Comparison of ENCODE assay signal across 8 cellular contexts in genomic region chr1:202599669-202600431, GRCh38.
DNase-seq lines count a peak whose midpoint lies in the region; ATAC-seq, FAIRE-seq and TF ChIP-seq lines count a peak whose summit lies in the region.

No MANE protein-coding gene starts in this region.

- no peaks in the 10 kb centered on the region for H3K27me3 Mint-ChIP-seq in WTC11 (ENCODE audit: low read depth)

- H3K36me3 Mint-ChIP-seq in WTC11 = no peaks in the 10 kb centered on the region

- no peak overlapping the region for H3K4me3 ChIP-seq in pancreas

- no peaks in the 10 kb centered on the region for H3K36me3 ChIP-seq in pancreas

- FAIRE-seq in pancreas (lab: Jason Lieb, UNC) = no peak

- intact Hi-C loops in pancreas (cut with DNase I) = no loop called here

- POLR2A ChIA-PET in WTC11 (lab: Charles Lee) = interaction anchor here (0.6 kb wide), 1 partner anchor 52 kb away, joined by 3 read pairs; no protein-coding TSS in a partner anchor

- no peak overlapping the region for H3K4me3 Mint-ChIP-seq in WTC11

- H3K27me3 ChIP-seq in foreskin keratinocyte (no peaks in the 10 kb centered on the region), pancreas (no peaks in the 10 kb centered on the region)

- TF ChIP-seq CTCF in WTC11 (IDR thresholded peaks at IDR 0.05) = peak; percentile 52; the same call in 1 of the 2 replicates
- TF ChIP-seq CTCF in foreskin keratinocyte (conservative IDR thresholded peaks at IDR 0.05) = peak; percentile 96
- peak in 3 of 4 donors; percentile 33 to 49 (median 48) for TF ChIP-seq CTCF in pancreas (IDR thresholded peaks at IDR 0.05)

- H3K9me3 ChIP-seq in pancreas = no peaks in the 10 kb centered on the region

- H3K4me1 Mint-ChIP-seq in WTC11 = no peaks in the 10 kb centered on the region

- peaks cover under 1% of the 10 kb centered on the region for H3K4me1 ChIP-seq in foreskin keratinocyte
- no peaks in the 10 kb centered on the region for H3K4me1 ChIP-seq in pancreas

- peak; percentile 57 for ATAC-seq in GM19023 (IDR thresholded peaks at IDR 0.05; ENCODE audit: unreplicated experiment)
- peak; percentile 96 for ATAC-seq in WTC11
- peak; percentile 82 for ATAC-seq in foreskin keratinocyte
- ATAC-seq in pancreas = peak; percentile 60 to 92 (median 88)
- ATAC-seq in GM21526 (IDR thresholded peaks at IDR 0.05; ENCODE audit: low FRiP score, unreplicated experiment) = no peak
- ATAC-seq in HG03039 (IDR thresholded peaks at IDR 0.05; ENCODE audit: unreplicated experiment) = no peak

- H3K27ac ChIP-seq in foreskin keratinocyte (no peak overlapping the region), pancreas (no peak overlapping the region)

- DNase-seq in Ammon's horn (ENCODE audit: low spot score) = peak; percentile 79
- DNase-seq in NCI-H1930 (lab: John Stamatoyannopoulos, UW) = peak; percentile 26 to 28
- peak; percentile 72 for DNase-seq in WTC11 (ENCODE audit: low spot score)
- DNase-seq in foreskin keratinocyte = peak in 1 of 2 donors; percentile 61
- DNase-seq in pancreas = peak in 2 of 6 donors; percentile 20 to 56

- CTCF ChIA-PET in WTC11 (lab: Charles Lee) = interaction anchor here (0.6 to 2.6 kb wide), 42 partner anchors 8 to 509 kb away, joined by 3 to 25 read pairs (median 4); partner anchors contain the start of genes LGR6, SYT2 and UBE2T

- no peak overlapping the region for H3K27ac Mint-ChIP-seq in WTC11

- H3K9me3 Mint-ChIP-seq in WTC11 = no peaks in the 10 kb centered on the region

- 60 to 63% methylated on average over 16 of the region's 16 CpGs for WGBS in pancreas, 2 donors

TF ChIP-seq in WTC11, 78 proteins besides CTCF, POLR2A, EP300 and RAD21 (continues in another document):
- TF ChIP-seq OVOL2 (CRISPR knock-in tag; IDR thresholded peaks at IDR 0.05; ENCODE audit: borderline replicate concordance) (no peak), HMGA2 (CRISPR knock-in tag; IDR thresholded peaks at IDR 0.05) (no peak), ZBTB21 (CRISPR knock-in tag; IDR thresholded peaks at IDR 0.05; ENCODE audit: borderline replicate concordance) (no peak), MXD4 (CRISPR knock-in tag; IDR thresholded peaks at IDR 0.05; ENCODE audit: borderline replicate concordance) (no peak), NFYB (CRISPR knock-in tag; conservative IDR thresholded peaks at IDR 0.05; ENCODE audit: low read depth) (no peak), ZNF121 (CRISPR knock-in tag; IDR thresholded peaks at IDR 0.05) (no peak), ZNF138 (CRISPR knock-in tag; conservative IDR thresholded peaks at IDR 0.05) (no peak), TEAD1 (CRISPR knock-in tag; IDR thresholded peaks at IDR 0.05) (no peak), ZNF416 (CRISPR knock-in tag; IDR thresholded peaks at IDR 0.05) (no peak), ARID4B (CRISPR knock-in tag; IDR thresholded peaks at IDR 0.05; ENCODE audit: borderline replicate concordance) (no peak), ZNF396 (CRISPR knock-in tag; IDR thresholded peaks at IDR 0.05; ENCODE audit: borderline replicate concordance) (no peak), SMAD3 (CRISPR knock-in tag; IDR thresholded peaks at IDR 0.05; ENCODE audit: borderline replicate concordance) (no peak), E2F1 (CRISPR knock-in tag; IDR thresholded peaks at IDR 0.05) (no peak), USF1 (CRISPR knock-in tag; IDR thresholded peaks at IDR 0.05) (no peak), ELF4 (CRISPR knock-in tag; IDR thresholded peaks at IDR 0.05; ENCODE audit: low read depth) (no peak)
- TF ChIP-seq, protein P1, sequence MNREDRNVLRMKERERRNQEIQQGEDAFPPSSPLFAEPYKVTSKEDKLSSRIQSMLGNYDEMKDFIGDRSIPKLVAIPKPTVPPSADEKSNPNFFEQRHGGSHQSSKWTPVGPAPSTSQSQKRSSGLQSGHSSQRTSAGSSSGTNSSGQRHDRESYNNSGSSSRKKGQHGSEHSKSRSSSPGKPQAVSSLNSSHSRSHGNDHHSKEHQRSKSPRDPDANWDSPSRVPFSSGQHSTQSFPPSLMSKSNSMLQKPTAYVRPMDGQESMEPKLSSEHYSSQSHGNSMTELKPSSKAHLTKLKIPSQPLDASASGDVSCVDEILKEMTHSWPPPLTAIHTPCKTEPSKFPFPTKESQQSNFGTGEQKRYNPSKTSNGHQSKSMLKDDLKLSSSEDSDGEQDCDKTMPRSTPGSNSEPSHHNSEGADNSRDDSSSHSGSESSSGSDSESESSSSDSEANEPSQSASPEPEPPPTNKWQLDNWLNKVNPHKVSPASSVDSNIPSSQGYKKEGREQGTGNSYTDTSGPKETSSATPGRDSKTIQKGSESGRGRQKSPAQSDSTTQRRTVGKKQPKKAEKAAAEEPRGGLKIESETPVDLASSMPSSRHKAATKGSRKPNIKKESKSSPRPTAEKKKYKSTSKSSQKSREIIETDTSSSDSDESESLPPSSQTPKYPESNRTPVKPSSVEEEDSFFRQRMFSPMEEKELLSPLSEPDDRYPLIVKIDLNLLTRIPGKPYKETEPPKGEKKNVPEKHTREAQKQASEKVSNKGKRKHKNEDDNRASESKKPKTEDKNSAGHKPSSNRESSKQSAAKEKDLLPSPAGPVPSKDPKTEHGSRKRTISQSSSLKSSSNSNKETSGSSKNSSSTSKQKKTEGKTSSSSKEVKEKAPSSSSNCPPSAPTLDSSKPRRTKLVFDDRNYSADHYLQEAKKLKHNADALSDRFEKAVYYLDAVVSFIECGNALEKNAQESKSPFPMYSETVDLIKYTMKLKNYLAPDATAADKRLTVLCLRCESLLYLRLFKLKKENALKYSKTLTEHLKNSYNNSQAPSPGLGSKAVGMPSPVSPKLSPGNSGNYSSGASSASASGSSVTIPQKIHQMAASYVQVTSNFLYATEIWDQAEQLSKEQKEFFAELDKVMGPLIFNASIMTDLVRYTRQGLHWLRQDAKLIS (CRISPR knock-in tag; IDR thresholded peaks at IDR 0.05; ENCODE audit: borderline replicate concordance) = no peak

Comparison
In these comparisons a context has a peak if more than half of its experiments do, and no peak if none do; other contexts are left out.
1. ATAC-seq: peak in GM19023 (single experiment), WTC11 (single experiment), foreskin keratinocyte (single experiment) and pancreas (4 of 4); none in GM21526 (single experiment) and HG03039 (single experiment).
2. Peak in every context shown above with its lines, with median percentiles within 50 percentile points of each other: CTCF ChIP-seq.